ENCODE assay signal across 8 cellular contexts in genomic region chr15:100902436-100903190, GRCh38. TPM values are rescaled to one million over a fixed set of nuclear protein-coding genes. Genes with fewer than 3 reads are reported as not detected.
DNase-seq lines count a peak whose midpoint lies in the region; ATAC-seq, FAIRE-seq and TF ChIP-seq lines count a peak whose summit lies in the region.
"Had no signal": no experiment of that assay in that cellular context is flagged by ENCODE, and none has a peak within 500 bp of the region (broad histone marks: within the 10 kb centered on the region; RNA-seq: fewer than 3 reads in every experiment).

No MANE protein-coding gene starts in this region.

- DNase-seq in NCI-H1092 (lab: John Stamatoyannopoulos, UW) (peak; percentile 58), brain pericyte (ENCODE audit: low read depth, low spot score) (peak; percentile 53), left lobe of liver (ENCODE audit: low spot score) (peak; percentile 60), suprapubic skin (ENCODE audit: low spot score in 2 of 2) (peak; percentile 21 to 89), glomerular visceral epithelial cell (ENCODE audit: extremely low spot score) (no peak), D721Med (ENCODE audit: insufficient read length, low spot score) (no peak)

- no peaks in the 10 kb centered on the region for H3K9me3 ChIP-seq in suprapubic skin

- 17% methylated on average over 22 of the region's 22 CpGs for WGBS in suprapubic skin

- TF ChIP-seq EP300 in suprapubic skin (IDR thresholded peaks at IDR 0.05): no peak

- H3K4me1 ChIP-seq in suprapubic skin: peaks cover 32% of the 10 kb centered on the region
- H3K4me1 ChIP-seq: parathyroid adenoma had no signal

- ATAC-seq in left lobe of liver: peak; percentile 77
- no peak for ATAC-seq in GM19328 (IDR thresholded peaks at IDR 0.05; ENCODE audit: unreplicated experiment)

- peak overlapping the region; percentile 86 for H3K27ac ChIP-seq in suprapubic skin

- TF ChIP-seq CTCF in suprapubic skin (IDR thresholded peaks at IDR 0.05) (no peak), D721Med (IDR thresholded peaks at IDR 0.05; ENCODE audit: insufficient read depth, missing control alignments) (no peak)

- no peaks in the 10 kb centered on the region for H3K36me3 ChIP-seq in suprapubic skin

- TF ChIP-seq POLR2A in suprapubic skin (IDR thresholded peaks at IDR 0.05): peak in 1 of 2 donors; percentile 15

- H3K27me3 ChIP-seq in suprapubic skin: no peaks in the 10 kb centered on the region

- no peak for FAIRE-seq in D721Med (lab: Jason Lieb, UNC)

- peak overlapping the region; percentile 40 for H3K4me3 ChIP-seq in suprapubic skin

RNA-seq across cellular contexts. Expression of gene LRRK1, which starts 16.5 kb away (rescaled TPM):
- total RNA-seq in left lobe of liver (2.3 TPM), suprapubic skin (10 to 100 TPM; 17.0 to 46.3 (median 26.4) TPM)

RNA-seq across cellular contexts. Expression of gene ALDH1A3, which starts 23.0 kb away (rescaled TPM):
- total RNA-seq in left lobe of liver (4.0 TPM), suprapubic skin (10 to 100 TPM in 1 of 4 donors, 1 to 10 TPM in 3; 6.8 to 12.4 (median 7.7) TPM)

Comparison
In these comparisons a context has a peak if more than half of its experiments do, and no peak if none do; other contexts are left out.
1. DNase-seq: peak in NCI-H1092 (single experiment), brain pericyte (single experiment), left lobe of liver (single experiment) and suprapubic skin (2 of 2); none in glomerular visceral epithelial cell (single experiment) and D721Med (single experiment).